18 cellular contexts compared by ENCODE assay signal in genomic region chr13:23750383-23751121, GRCh38.
A peak's percentile ranks its signal among the peaks of the same experiment; 100 is the strongest.
DNase-seq lines count a peak whose midpoint lies in the region; ATAC-seq and TF ChIP-seq lines count a peak whose summit lies in the region.
"Had no signal": no experiment of that assay in that cellular context is flagged by ENCODE, and none has a peak within 500 bp of the region (broad histone marks: within the 10 kb centered on the region; RNA-seq: fewer than 3 reads in every experiment).

No MANE protein-coding gene starts in this region.

- H3K9me3 Mint-ChIP-seq in natural killer cell treated with Interleukin-12 subunit alpha and Interleukin-12 subunit beta and Interleukin-15 and Interleukin-18, amount 100 ng/mL, for 72 hours: no peaks in the 10 kb centered on the region
- H3K9me3 Mint-ChIP-seq in natural killer cell: no peaks in the 10 kb centered on the region

- no peak for TF ChIP-seq POLR2A in tibial nerve (IDR thresholded peaks at IDR 0.05)

- H3K4me3 Mint-ChIP-seq in natural killer cell treated with Interleukin-12 subunit alpha and Interleukin-12 subunit beta and Interleukin-15 and Interleukin-18, amount 100 ng/mL, for 72 hours: peak overlapping the region; percentile 30
- H3K4me3 Mint-ChIP-seq in natural killer cell (no peak overlapping the region), T-helper 17 cell (peak overlapping the region; percentile 57)

- intact Hi-C loops in natural killer cell (cut with micrococcal nuclease): no loop called here

- peaks cover 0 to 17% (median 0%) of the 10 kb centered on the region in 3 donors for H3K36me3 ChIP-seq in tibial nerve
- H3K36me3 ChIP-seq: SJSA1 had no signal

- H3K27me3 ChIP-seq in tibial nerve: no peaks in the 10 kb centered on the region
- H3K27me3 ChIP-seq: ascending aorta, SJSA1 had no signal

- no peaks in the 10 kb centered on the region for H3K4me1 ChIP-seq in tibial nerve
- H3K4me1 ChIP-seq: ascending aorta had no signal

- DNase-seq in natural killer cell treated with Interleukin-12 subunit alpha and Interleukin-12 subunit beta and Interleukin-15 and Interleukin-18, amount 100 ng/mL, for 72 hours (ENCODE audit: low spot score): no peak
- no peak for DNase-seq in natural killer cell
- DNase-seq in T-helper 17 cell: no peak
- peak; percentile 60 for DNase-seq in fibroblast of mammary gland (ENCODE audit: low read depth)
- DNase-seq in tibial nerve (ENCODE audit: low spot score in 2 of 2): no peak
- no peak for DNase-seq in NCI-H524 (lab: John Stamatoyannopoulos, UW)
- no peak for DNase-seq in GM13977 (ENCODE audit: low spot score)
- DNase-seq: DMS53; effector CD8-positive, alpha-beta T cell; foreskin melanocyte; MV-4-11; NK-92 treated with Interleukin-12 subunit alpha and Interleukin-12 subunit beta, amount 100 ng/mL, for 24 hours; occipital lobe; stimulated activated CD4-positive, alpha-beta T cell treated with anti-CD3 and anti-CD28 coated beads, Interleukin-12 subunit alpha, Interleukin-12 subunit beta, amount 100 ng/mL, for 4 hours had no signal

- H3K4me1 Mint-ChIP-seq in natural killer cell treated with Interleukin-12 subunit alpha and Interleukin-12 subunit beta and Interleukin-15 and Interleukin-18, amount 100 ng/mL, for 72 hours (ENCODE audit: low read depth in 2 of 2): peaks cover 0 to 13% of the 10 kb centered on the region in 2 donors
- H3K4me1 Mint-ChIP-seq in natural killer cell (no peaks in the 10 kb centered on the region), T-helper 17 cell (peaks cover 23% of the 10 kb centered on the region)

- H3K36me3 Mint-ChIP-seq in natural killer cell treated with Interleukin-12 subunit alpha and Interleukin-12 subunit beta and Interleukin-15 and Interleukin-18, amount 100 ng/mL, for 72 hours: no peaks in the 10 kb centered on the region
- H3K36me3 Mint-ChIP-seq in natural killer cell: no peaks in the 10 kb centered on the region
- peaks cover 4% of the 10 kb centered on the region for H3K36me3 Mint-ChIP-seq in T-helper 17 cell (ENCODE audit: low read depth)

- H3K9me3 ChIP-seq in T-helper 17 cell (ENCODE audit: control insufficient read depth, low read length, poor library complexity, severe bottlenecking) (no peaks in the 10 kb centered on the region), tibial nerve (no peaks in the 10 kb centered on the region)
- H3K9me3 ChIP-seq: ascending aorta, SJSA1 had no signal

- H3K27ac ChIP-seq in tibial nerve: no peak overlapping the region
- H3K27ac ChIP-seq: ascending aorta, SJSA1, VCaP had no signal

- no peak overlapping the region for H3K4me3 ChIP-seq in fibroblast of mammary gland (ENCODE audit: control insufficient read depth, low read depth, low read length)
- no peak overlapping the region for H3K4me3 ChIP-seq in tibial nerve
- H3K4me3 ChIP-seq: ascending aorta, SJSA1 had no signal

- H3K27me3 Mint-ChIP-seq in natural killer cell treated with Interleukin-12 subunit alpha and Interleukin-12 subunit beta and Interleukin-15 and Interleukin-18, amount 100 ng/mL, for 72 hours: no peaks in the 10 kb centered on the region
- H3K27me3 Mint-ChIP-seq in natural killer cell (ENCODE audit: low read depth in 2 of 2) (no peaks in the 10 kb centered on the region), T-helper 17 cell (no peaks in the 10 kb centered on the region)

- ATAC-seq in natural killer cell treated with Interleukin-12 subunit alpha and Interleukin-12 subunit beta and Interleukin-15 and Interleukin-18, amount 100 ng/mL, for 72 hours: no peak
- ATAC-seq in natural killer cell (no peak), T-helper 17 cell (no peak), GM21723 (IDR thresholded peaks at IDR 0.05; ENCODE audit: unreplicated experiment) (no peak)

- in situ Hi-C loops in GM13977 (cut with MboI; ENCODE audit: low pct_unique_long_range_greater_than_20kb, low sequenced_read_pairs, unreplicated experiment): no loop called here

- WGBS in tibial nerve, 2 donors: 92 to 98% methylated on average over 8 of the region's 8 CpGs

- TF ChIP-seq EP300 in tibial nerve (IDR thresholded peaks at IDR 0.05): no peak

- TF ChIP-seq CTCF in natural killer cell (IDR thresholded peaks at IDR 0.05): no peak
- no peak for TF ChIP-seq CTCF in fibroblast of mammary gland (conservative IDR thresholded peaks at IDR 0.05; ENCODE audit: control insufficient read depth, insufficient read depth, low read depth, low read length)
- no peak for TF ChIP-seq CTCF in tibial nerve (IDR thresholded peaks at IDR 0.05)
- no peak for TF ChIP-seq CTCF in GM13977 (IDR thresholded peaks at IDR 0.05; ENCODE audit: extremely low read depth, insufficient read depth, missing control alignments)

- peak overlapping the region in 1 of 2 donors; percentile 83 for H3K27ac Mint-ChIP-seq in natural killer cell treated with Interleukin-12 subunit alpha and Interleukin-12 subunit beta and Interleukin-15 and Interleukin-18, amount 100 ng/mL, for 72 hours
- H3K27ac Mint-ChIP-seq in natural killer cell (no peak overlapping the region), T-helper 17 cell (peak overlapping the region; percentile 76)
